ENCODE assay signal across 8 cellular contexts in genomic region chr5:37379100-37379628, GRCh38. TPM values are rescaled to one million over a fixed set of nuclear protein-coding genes. Genes with fewer than 3 reads are reported as not detected.
DNase-seq lines count a peak whose midpoint lies in the region; ATAC-seq and TF ChIP-seq lines count a peak whose summit lies in the region.
"Not testable (repeated sequence)": the region's sequence is repeated elsewhere in the genome, so short reads cannot be mapped to it uniquely, and the experiment has no call there.

Gene WDR70 (plus strand): TSS chr5:37379318. CDS start chr5:37379368, 50 bp downstream.

- peak within 1 kb of the TSS; percentile 98 for H3K4me3 Mint-ChIP-seq in activated naive CD4-positive, alpha-beta T cell treated with anti-CD3 and anti-CD28 coated beads, Interleukin-2, amount 50 U/mL, for 24 hours
- H3K4me3 Mint-ChIP-seq in osteocyte (ENCODE audit: unreplicated experiment), result peak within 1 kb of the TSS; percentile 96

- H3K27me3 Mint-ChIP-seq in activated naive CD4-positive, alpha-beta T cell treated with anti-CD3 and anti-CD28 coated beads, Interleukin-2, amount 50 U/mL, for 24 hours; osteocyte (ENCODE audit: unreplicated experiment): not testable (repeated sequence)

- H3K27me3 ChIP-seq in thymus (ENCODE audit: control insufficient read depth, insufficient read depth), result not testable (repeated sequence)

- under 1% methylated on average over 39 of the region's 39 CpGs for WGBS in thymus

- peak; percentile 98 for ATAC-seq in HG02571 (IDR thresholded peaks at IDR 0.05; ENCODE audit: unreplicated experiment)
- ATAC-seq in SK-N-SH treated with all-trans-retinoic acid at 6 μM for 48 hours, result peak; percentile 100

- H3K9me3 ChIP-seq in thymus (ENCODE audit: control insufficient read depth), result not testable (repeated sequence)

- peak; percentile 72 for TF ChIP-seq POLR2A in NB4 (IDR thresholded peaks at IDR 0.05; ENCODE audit: extremely low read depth, insufficient read length)

- H3K36me3 Mint-ChIP-seq in activated naive CD4-positive, alpha-beta T cell treated with anti-CD3 and anti-CD28 coated beads, Interleukin-2, amount 50 U/mL, for 24 hours, result not testable (repeated sequence)
- H3K36me3 Mint-ChIP-seq in osteocyte (ENCODE audit: unreplicated experiment), result peaks cover 13% of the 10 kb centered on the region

- TF ChIP-seq CTCF in GM10248 (IDR thresholded peaks at IDR 0.05; ENCODE audit: control extremely low read depth, extremely low read depth, low read depth, missing control alignments) (peak; percentile 87), NB4 (IDR thresholded peaks at IDR 0.05; ENCODE audit: low read depth, low read length) (peak; percentile 57), osteocyte (IDR thresholded peaks at IDR 0.05) (peak; percentile 64)

- CTCF ChIA-PET in GM10248 (lab: Yijun Ruan, JAX), result interaction anchor here (0.9 to 2.8 kb wide), 7 partner anchors 9 to 339 kb away, joined by 3 to 8 read pairs (median 4); partner anchors contain the start of gene NUP155

- peak within 1 kb of the TSS; percentile 18 for H3K27ac ChIP-seq in thymus (ENCODE audit: low read depth)

- POLR2A ChIA-PET in GM10248 (lab: Yijun Ruan, JAX), result interaction anchor here (0.6 to 1.7 kb wide), 3 partner anchors 8 to 513 kb away, joined by 3 to 13 read pairs (median 5); partner anchors contain the start of gene NUP155

- DNase-seq in GM10248 (ENCODE audit: extremely low spot score) (peak; percentile 79), NB4 (ENCODE audit: low read depth) (peak; percentile 96), glomerular visceral epithelial cell (ENCODE audit: extremely low spot score) (peak; percentile 93), osteocyte (ENCODE audit: extremely low spot score, unreplicated experiment) (peak; percentile 93)

- peak within 1 kb of the TSS; percentile 68 for H3K27ac Mint-ChIP-seq in activated naive CD4-positive, alpha-beta T cell treated with anti-CD3 and anti-CD28 coated beads, Interleukin-2, amount 50 U/mL, for 24 hours
- H3K27ac Mint-ChIP-seq in osteocyte (ENCODE audit: unreplicated experiment), result peak within 1 kb of the TSS; percentile 68

- H3K4me1 ChIP-seq in thymus (ENCODE audit: control insufficient read depth, insufficient read depth, low read length), result not testable (repeated sequence)

- H3K9me3 Mint-ChIP-seq in activated naive CD4-positive, alpha-beta T cell treated with anti-CD3 and anti-CD28 coated beads, Interleukin-2, amount 50 U/mL, for 24 hours; osteocyte (ENCODE audit: unreplicated experiment): not testable (repeated sequence)

- H3K4me1 Mint-ChIP-seq in activated naive CD4-positive, alpha-beta T cell treated with anti-CD3 and anti-CD28 coated beads, Interleukin-2, amount 50 U/mL, for 24 hours, result peaks cover 19% of the 10 kb centered on the region
- not testable (repeated sequence) for H3K4me1 Mint-ChIP-seq in osteocyte (ENCODE audit: unreplicated experiment)

- H3K4me3 ChIP-seq in NB4 (ENCODE audit: low read depth, low read length) (peak within 1 kb of the TSS; percentile 95), thymus (ENCODE audit: low read length) (peak within 1 kb of the TSS; percentile 70)

- H3K36me3 ChIP-seq in thymus (ENCODE audit: control insufficient read depth, insufficient read depth), result not testable (repeated sequence)

RNA-seq across cellular contexts. Expression of gene WDR70, which starts in this region (rescaled TPM):
- 35.4 and 37.2 TPM in 2 replicates for total RNA-seq in osteocyte
- polyA plus RNA-seq in thymus, result 34.4 TPM

Comparison
In these comparisons a context has a peak if more than half of its experiments do, and no peak if none do; other contexts are left out.
1. Peak in every context shown above with its lines: DNase-seq, ATAC-seq, H3K4me3 ChIP-seq and H3K27ac ChIP-seq.